ENCODE assay signal across 28 cellular contexts in genomic region chr6:54095740-54096139, GRCh38. TPM values are rescaled to one million over a fixed set of nuclear protein-coding genes. Genes with fewer than 3 reads are reported as not detected.
"Had no signal": no experiment of that assay in that cellular context is flagged by ENCODE, and none has a peak within 500 bp of the region (broad histone marks: within the 10 kb centered on the region; RNA-seq: fewer than 3 reads in every experiment).

No MANE protein-coding gene starts in this region.

- H3K4me2 ChIP-seq: neural progenitor cell had no signal

- H3K27me3 ChIP-seq: neural progenitor cell, pancreas, right atrium auricular region, right lobe of liver, sigmoid colon, stomach, suprapubic skin, testis, tibial artery, transverse colon, upper lobe of right lung, uterus had no signal

- ATAC-seq: naive thymus-derived CD4-positive, alpha-beta T cell; natural killer cell; pancreas; stimulated activated effector memory CD8-positive, alpha-beta T cell treated with anti-CD3 and anti-CD28 coated beads, Interleukin-12 subunit alpha, Interleukin-12 subunit beta, amount 100 ng/mL, for 72 hours; stimulated activated naive B cell treated with anti-CD40 and anti-IgM and Interleukin-4, amounts not matched to agents 10 μg/mL and 1 μg/mL and 100 μg/mL, for 72 hours; upper lobe of right lung had no signal

- H2AFZ ChIP-seq: neural progenitor cell had no signal

- DNase-seq: naive thymus-derived CD4-positive, alpha-beta T cell; natural killer cell; pancreas; retina; right lobe of liver; sigmoid colon; small intestine; stimulated activated CD4-positive, alpha-beta T cell treated with anti-CD3 and anti-CD28 coated beads, Interleukin-15, amount 100 ng/mL, for 24 hours; stimulated activated CD4-positive, alpha-beta T cell treated with anti-CD3 and anti-CD28 coated beads, Interleukin-2, amount 100 ng/mL, for 24 hours; stimulated activated CD4-positive, alpha-beta T cell treated with anti-CD3 and anti-CD28 coated beads, Interleukin-2, amount 100 ng/mL, for 48 hours; stimulated activated CD4-positive, alpha-beta T cell treated with anti-CD3 and anti-CD28 coated beads, Interleukin-4, amount 100 ng/mL, for 24 hours; stimulated activated naive B cell treated with anti-CD40 and anti-IgM and Interleukin-4, amounts not matched to agents 10 μg/mL and 1 μg/mL and 100 μg/mL, for 72 hours; stimulated activated naive CD4-positive, alpha-beta T cell treated with Interleukin-2 at 50 U/mL for 16 hours; stomach; testis; tibial artery; transverse colon; upper lobe of right lung; uterus had no signal

- H3K27ac Mint-ChIP-seq: naive thymus-derived CD4-positive, alpha-beta T cell; natural killer cell; nephron; neural progenitor cell; stimulated activated effector memory CD8-positive, alpha-beta T cell treated with anti-CD3 and anti-CD28 coated beads, Interleukin-12 subunit alpha, Interleukin-12 subunit beta, amount 100 ng/mL, for 72 hours; stimulated activated naive B cell treated with anti-CD40 and anti-IgM and Interleukin-4, amounts not matched to agents 10 μg/mL and 1 μg/mL and 100 μg/mL, for 72 hours; stimulated activated naive CD8-positive, alpha-beta T cell treated with anti-CD3 and anti-CD28 coated beads, Interleukin-15, Interleukin-2, amounts not matched to agents 100 ng/mL and 50 ng/mL, for 24 hours; type B pancreatic cell had no signal

- H3K36me3 ChIP-seq: neural progenitor cell, pancreas, prostate gland, right atrium auricular region, right lobe of liver, sigmoid colon, stomach, suprapubic skin, tibial artery, transverse colon, upper lobe of right lung, uterus had no signal

- H3K36me3 Mint-ChIP-seq: natural killer cell; neural progenitor cell; stimulated activated effector memory CD8-positive, alpha-beta T cell treated with anti-CD3 and anti-CD28 coated beads, Interleukin-12 subunit alpha, Interleukin-12 subunit beta, amount 100 ng/mL, for 72 hours; stimulated activated naive B cell treated with anti-CD40 and anti-IgM and Interleukin-4, amounts not matched to agents 10 μg/mL and 1 μg/mL and 100 μg/mL, for 72 hours; type B pancreatic cell had no signal

- H3K9me3 ChIP-seq: pancreas, prostate gland, right atrium auricular region, right lobe of liver, sigmoid colon, stomach, suprapubic skin, testis, tibial artery, transverse colon, upper lobe of right lung, uterus had no signal

- H3K27ac ChIP-seq: neural progenitor cell, pancreas, prostate gland, right atrium auricular region, right lobe of liver, sigmoid colon, stomach, suprapubic skin, testis, tibial artery, transverse colon, upper lobe of right lung, uterus had no signal

- H3K4me3 ChIP-seq: neural progenitor cell, pancreas, prostate gland, right atrium auricular region, right lobe of liver, sigmoid colon, stomach, suprapubic skin, testis, tibial artery, transverse colon, upper lobe of right lung, uterus had no signal

- H3K9ac ChIP-seq: neural progenitor cell had no signal

- H3K9me3 Mint-ChIP-seq: neural progenitor cell, type B pancreatic cell had no signal

- H3K4me1 Mint-ChIP-seq: naive thymus-derived CD4-positive, alpha-beta T cell; natural killer cell; stimulated activated effector memory CD8-positive, alpha-beta T cell treated with anti-CD3 and anti-CD28 coated beads, Interleukin-12 subunit alpha, Interleukin-12 subunit beta, amount 100 ng/mL, for 72 hours; stimulated activated naive B cell treated with anti-CD40 and anti-IgM and Interleukin-4, amounts not matched to agents 10 μg/mL and 1 μg/mL and 100 μg/mL, for 72 hours had no signal

- H3K4me1 ChIP-seq: neural progenitor cell, pancreas, prostate gland, right lobe of liver, sigmoid colon, stomach, suprapubic skin, testis, tibial artery, transverse colon, upper lobe of right lung, uterus had no signal

- H3K27me3 Mint-ChIP-seq: stimulated activated naive B cell treated with anti-CD40 and anti-IgM and Interleukin-4, amounts not matched to agents 10 μg/mL and 1 μg/mL and 100 μg/mL, for 72 hours; stimulated activated naive CD8-positive, alpha-beta T cell treated with anti-CD3 and anti-CD28 coated beads, Interleukin-15, Interleukin-2, amounts not matched to agents 100 ng/mL and 50 ng/mL, for 24 hours had no signal

- H3K4me3 Mint-ChIP-seq: naive thymus-derived CD4-positive, alpha-beta T cell; natural killer cell; nephron; neural progenitor cell; stimulated activated effector memory CD8-positive, alpha-beta T cell treated with anti-CD3 and anti-CD28 coated beads, Interleukin-12 subunit alpha, Interleukin-12 subunit beta, amount 100 ng/mL, for 72 hours; stimulated activated naive B cell treated with anti-CD40 and anti-IgM and Interleukin-4, amounts not matched to agents 10 μg/mL and 1 μg/mL and 100 μg/mL, for 72 hours; stimulated activated naive CD8-positive, alpha-beta T cell treated with anti-CD3 and anti-CD28 coated beads, Interleukin-15, Interleukin-2, amounts not matched to agents 100 ng/mL and 50 ng/mL, for 24 hours; type B pancreatic cell had no signal

RNA-seq across cellular contexts. Expression of gene MLIP, which starts 15.5 kb away (rescaled TPM):
- total RNA-seq: naive thymus-derived CD4-positive, alpha-beta T cell; natural killer cell; osteocyte; stomach; uterus had no signal
